ENCODE assay signal across 29 cellular contexts in genomic region chr12:42791399-42791798, GRCh38.
"Had no signal": no experiment of that assay in that cellular context is flagged by ENCODE, and none has a peak within 500 bp of the region (broad histone marks: within the 10 kb centered on the region; RNA-seq: fewer than 3 reads in every experiment).

No MANE protein-coding gene starts in this region.

- H3K27ac ChIP-seq: brain microvascular endothelial cell, neural progenitor cell, sigmoid colon, upper lobe of left lung, vagina, VCaP had no signal

- H2AFZ ChIP-seq: neural progenitor cell had no signal

- H3K4me1 Mint-ChIP-seq: naive thymus-derived CD8-positive, alpha-beta T cell; stimulated activated memory B cell treated with anti-CD40 and anti-IgM and Interleukin-4, amounts not matched to agents 10 μg/mL and 1 μg/mL and 100 μg/mL, for 72 hours; stimulated activated naive CD8-positive, alpha-beta T cell treated with anti-CD3 and anti-CD28 coated beads, Interleukin-15, amount 100 ng/mL, for 72 hours had no signal

- H3K36me3 Mint-ChIP-seq: activated naive CD4-positive, alpha-beta T cell treated with anti-CD3 and anti-CD28 coated beads, Interleukin-2, amount 50 U/mL, for 72 hours; naive thymus-derived CD8-positive, alpha-beta T cell; neural progenitor cell; stimulated activated memory B cell treated with anti-CD40 and anti-IgM and Interleukin-4, amounts not matched to agents 10 μg/mL and 1 μg/mL and 100 μg/mL, for 72 hours had no signal

- H3K9me3 Mint-ChIP-seq: activated naive CD4-positive, alpha-beta T cell treated with anti-CD3 and anti-CD28 coated beads, Interleukin-2, amount 50 U/mL, for 72 hours; neural progenitor cell; stimulated activated memory B cell treated with anti-CD40 and anti-IgM and Interleukin-4, amounts not matched to agents 10 μg/mL and 1 μg/mL and 100 μg/mL, for 72 hours; T-helper 1 cell treated with Interleukin-12 subunit alpha and Interleukin-12 subunit beta and Interleukin-4 antibody, amounts not matched to agents 30 μg/mL and 1 μg/mL, for 36 hours had no signal

- H3K4me3 Mint-ChIP-seq: activated T-cell treated with anti-CD3 and anti-CD28 coated beads, Interleukin-2, amount 50 U/mL, for 72 hours; naive thymus-derived CD8-positive, alpha-beta T cell; neural progenitor cell; stimulated activated memory B cell treated with anti-CD40 and anti-IgM and Interleukin-4, amounts not matched to agents 10 μg/mL and 1 μg/mL and 100 μg/mL, for 72 hours; stimulated activated naive CD8-positive, alpha-beta T cell treated with anti-CD3 and anti-CD28 coated beads, Interleukin-15, amount 100 ng/mL, for 72 hours; T-helper 1 cell treated with Interleukin-12 subunit alpha and Interleukin-12 subunit beta and Interleukin-4 antibody, amounts not matched to agents 30 μg/mL and 1 μg/mL, for 36 hours had no signal

- H3K4me3 ChIP-seq: neural progenitor cell, sigmoid colon, upper lobe of left lung, vagina had no signal

- H3K36me3 ChIP-seq: brain microvascular endothelial cell, neural progenitor cell, sigmoid colon, upper lobe of left lung, vagina had no signal

- DNase-seq: activated CD4-positive, alpha-beta T cell treated with anti-CD3 and anti-CD28 coated beads for 4 hours; activated CD4-positive, alpha-beta T cell treated with anti-CD3 and anti-CD28 coated beads, Interleukin-2, amount 50 U/mL, for 4 hours; activated naive CD4-positive, alpha-beta T cell; activated T-cell treated with anti-CD3 and anti-CD28 coated beads for 4 hours; activated T-cell treated with anti-CD3 and anti-CD28 coated beads, Interleukin-2, amount 50 U/mL, for 72 hours; aorta; caudate nucleus; cortex of kidney; left cardiac atrium; left ventricle myocardium superior; naive thymus-derived CD8-positive, alpha-beta T cell; occipital lobe; sigmoid colon; small intestine; stimulated activated CD4-positive, alpha-beta T cell treated with anti-CD3 and anti-CD28 coated beads, Interleukin-1b, Interleukin-23, amount 100 ng/mL, for 48 hours; stimulated activated CD4-positive, alpha-beta T cell treated with anti-CD3 and anti-CD28 coated beads, Interleukin-4, amount 100 ng/mL, for 4 hours; stimulated activated CD8-positive, alpha-beta memory T cell treated with anti-CD3 and anti-CD28 coated beads, Interleukin-4, amount 100 ng/mL, for 48 hours; stimulated activated naive CD8-positive, alpha-beta T cell treated with anti-CD3 and anti-CD28 coated beads, Interleukin-15, amount 100 ng/mL, for 72 hours; substantia nigra; T-helper 9 cell; upper lobe of left lung had no signal

- H3K4me2 ChIP-seq: neural progenitor cell had no signal

- H3K9me3 ChIP-seq: sigmoid colon, upper lobe of left lung, vagina had no signal

- H3K4me1 ChIP-seq: neural progenitor cell, upper lobe of left lung, vagina had no signal

- H3K9ac ChIP-seq: neural progenitor cell had no signal

- H3K27me3 ChIP-seq: brain microvascular endothelial cell, neural progenitor cell, sigmoid colon, upper lobe of left lung, vagina had no signal

- H3K27ac Mint-ChIP-seq: activated naive CD4-positive, alpha-beta T cell treated with anti-CD3 and anti-CD28 coated beads, Interleukin-2, amount 50 U/mL, for 72 hours; activated T-cell treated with anti-CD3 and anti-CD28 coated beads, Interleukin-2, amount 50 U/mL, for 72 hours; naive thymus-derived CD8-positive, alpha-beta T cell; neural progenitor cell; stimulated activated memory B cell treated with anti-CD40 and anti-IgM and Interleukin-4, amounts not matched to agents 10 μg/mL and 1 μg/mL and 100 μg/mL, for 72 hours; stimulated activated naive CD8-positive, alpha-beta T cell treated with anti-CD3 and anti-CD28 coated beads, Interleukin-15, amount 100 ng/mL, for 72 hours; T-helper 1 cell treated with Interleukin-12 subunit alpha and Interleukin-12 subunit beta and Interleukin-4 antibody, amounts not matched to agents 30 μg/mL and 1 μg/mL, for 36 hours had no signal

- FAIRE-seq: small intestine, TTC549 had no signal

- H3K27me3 Mint-ChIP-seq: stimulated activated memory B cell treated with anti-CD40 and anti-IgM and Interleukin-4, amounts not matched to agents 10 μg/mL and 1 μg/mL and 100 μg/mL, for 72 hours; stimulated activated naive CD8-positive, alpha-beta T cell treated with anti-CD3 and anti-CD28 coated beads, Interleukin-15, amount 100 ng/mL, for 72 hours had no signal
